ENCODE assay signal across 25 cellular contexts in the genomic region with DNA sequence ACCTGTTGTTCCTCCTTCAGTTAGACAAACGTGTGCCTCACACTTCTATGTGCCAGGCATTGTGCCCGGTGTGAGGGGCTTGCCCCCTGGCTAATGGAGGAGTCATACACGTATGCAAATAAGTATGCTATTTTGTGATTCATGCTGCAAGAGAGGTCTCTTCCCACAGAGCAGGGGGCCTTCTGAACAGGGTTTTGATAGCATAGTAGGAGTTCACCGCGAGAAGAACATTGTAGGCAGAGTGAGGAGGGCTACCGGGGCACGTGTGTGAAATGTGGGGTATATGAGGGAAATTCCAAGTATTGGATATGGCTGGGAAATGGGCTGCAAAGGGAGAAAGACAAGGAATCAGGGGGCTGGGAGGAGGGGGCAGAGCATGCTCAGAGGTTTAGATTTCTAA.
DNase-seq lines count a peak whose midpoint lies in the region; ATAC-seq and TF ChIP-seq lines count a peak whose summit lies in the region.
"Had no signal": no experiment of that assay in that cellular context is flagged by ENCODE, and none has a peak within 500 bp of the region (broad histone marks: within the 10 kb centered on the region; RNA-seq: fewer than 3 reads in every experiment).

No MANE protein-coding gene starts in this region.

- H3K4me3 ChIP-seq in HEK293 (ENCODE audit: low read depth, low read length), result no peak overlapping the region
- no peak overlapping the region for H3K4me3 ChIP-seq in SJCRH30
- H3K4me3 ChIP-seq in neuronal stem cell (ENCODE audit: low read length in 2 of 2), result no peak overlapping the region
- H3K4me3 ChIP-seq: BLaER1, GM12878 had no signal

- H3K14ac ChIP-seq in neuronal stem cell (ENCODE audit: low read length), result no peak overlapping the region

- no peak overlapping the region for H3K27ac ChIP-seq in HEK293 (ENCODE audit: extremely low read depth, low read depth, low read length)
- peak overlapping the region; percentile 97 for H3K27ac ChIP-seq in SJCRH30
- no peak overlapping the region for H3K27ac ChIP-seq in neuronal stem cell (replicated peaks; ENCODE audit: low read length)
- H3K27ac ChIP-seq: BLaER1 had no signal

- no peak overlapping the region for H3K18ac ChIP-seq in neuronal stem cell (ENCODE audit: low read length)

- H3K9me3 ChIP-seq in HEK293 (ENCODE audit: control insufficient read depth, insufficient read depth, low read depth, low read length) (no peaks in the 10 kb centered on the region), SJCRH30 (replicated peaks) (no peaks in the 10 kb centered on the region), neuronal stem cell (replicated peaks in 1 of 2; ENCODE audit: control insufficient read depth in 2 of 2, insufficient read depth in 1 of 2, low read depth in 1 of 2, low read length in 2 of 2) (no peaks in the 10 kb centered on the region)
- H3K9me3 ChIP-seq: BE2C, BLaER1 had no signal

- no peak overlapping the region for H3K4ac ChIP-seq in neuronal stem cell (ENCODE audit: low read length)

- TF ChIP-seq CTCF in HEK293 (tag by site-specific recombination; IDR thresholded peaks at IDR 0.05), result no peak
- TF ChIP-seq CTCF in nephron (IDR thresholded peaks at IDR 0.05; ENCODE audit: unreplicated experiment in 3 of 3), result no peak

- CTCF ChIA-PET in HEK293 (lab: Yijun Ruan, JAX), result interaction anchor here (0.5 to 1.0 kb wide), 2 partner anchors 14 to 42 kb away, joined by 3 to 4 read pairs; no protein-coding TSS in a partner anchor

- peak overlapping the region; percentile 58 for H4K91ac ChIP-seq in neuronal stem cell (ENCODE audit: low read depth, low read length, poor library complexity)

- DNase-seq in SJCRH30, result no peak
- no peak for DNase-seq in neuronal stem cell (ENCODE audit: low spot score)
- no peak for DNase-seq in NCI-H510A (lab: John Stamatoyannopoulos, UW)
- DNase-seq: 8988T; ACHN; BE2C; C1 segment of cervical spinal cord; CD4-positive, alpha-beta memory T cell; CD4-positive, CD25-positive, alpha-beta regulatory T cell; CD8-positive, alpha-beta memory T cell; COR-L47; DMS 273 treated with DMSO at 0.1 percent for 48 hours; DMS153; DMS53; DMS79; DND-41; EL; GDM1 had no signal

- ATAC-seq in HG02610 (IDR thresholded peaks at IDR 0.05; ENCODE audit: unreplicated experiment) (no peak), HG02588 (IDR thresholded peaks at IDR 0.05; ENCODE audit: unreplicated experiment) (no peak)
- ATAC-seq: GM12878 had no signal

- no peaks in the 10 kb centered on the region for H3K4me1 ChIP-seq in HEK293 (ENCODE audit: control insufficient read depth, insufficient read depth, low read length)
- peaks cover 51% of the 10 kb centered on the region for H3K4me1 ChIP-seq in SJCRH30
- H3K4me1 ChIP-seq in neuronal stem cell (ENCODE audit: control insufficient read depth in 2 of 2, insufficient read depth in 1 of 2, low read depth in 1 of 2, low read length in 2 of 2), result peaks cover 0 to 11% of the 10 kb centered on the region in 2 donors
- H3K4me1 ChIP-seq: BLaER1 had no signal

- H3K9me3 Mint-ChIP-seq in nephron, result no peaks in the 10 kb centered on the region
- H3K9me3 Mint-ChIP-seq: CD4-positive, alpha-beta memory T cell; CD4-positive, CD25-positive, alpha-beta regulatory T cell; CD8-positive, alpha-beta memory T cell had no signal

- H3K36me3 ChIP-seq in HEK293 (ENCODE audit: control insufficient read depth in 2 of 2, insufficient read depth in 1 of 2, low read length in 2 of 2) (no peaks in the 10 kb centered on the region), SJCRH30 (no peaks in the 10 kb centered on the region), neuronal stem cell (replicated peaks in 1 of 2; ENCODE audit: control insufficient read depth in 2 of 2, insufficient read depth in 2 of 2, low read length in 2 of 2) (no peaks in the 10 kb centered on the region)
- H3K36me3 ChIP-seq: BE2C, BLaER1 had no signal

- H2BK120ac ChIP-seq in neuronal stem cell (ENCODE audit: low read depth, low read length), result no peak overlapping the region

- H3K4me3 Mint-ChIP-seq in nephron, result no peak overlapping the region
- H3K4me3 Mint-ChIP-seq: CD14-positive monocyte; CD4-positive, alpha-beta memory T cell; CD4-positive, CD25-positive, alpha-beta regulatory T cell had no signal

- no peaks in the 10 kb centered on the region for H3K36me3 Mint-ChIP-seq in nephron (ENCODE audit: low read depth)
- H3K36me3 Mint-ChIP-seq: CD14-positive monocyte; CD4-positive, alpha-beta memory T cell; CD4-positive, CD25-positive, alpha-beta regulatory T cell; CD8-positive, alpha-beta memory T cell had no signal

- H3K4me2 ChIP-seq in neuronal stem cell (ENCODE audit: insufficient read depth, low read length, poor library complexity, severe bottlenecking), result no peak overlapping the region
- H3K4me2 ChIP-seq: BLaER1 had no signal

- no peaks in the 10 kb centered on the region for H3K79me1 ChIP-seq in neuronal stem cell (ENCODE audit: low read depth, low read length)

- no peak overlapping the region for H3K23ac ChIP-seq in neuronal stem cell (ENCODE audit: low read depth, low read length, poor library complexity)

- H2BK15ac ChIP-seq in neuronal stem cell (ENCODE audit: low read length), result no peak overlapping the region

- H2BK5ac ChIP-seq in neuronal stem cell (ENCODE audit: low read length), result no peak overlapping the region

- H3K27me3 ChIP-seq in SJCRH30 (no peaks in the 10 kb centered on the region), neuronal stem cell (ENCODE audit: control insufficient read depth in 3 of 3, insufficient read depth in 3 of 3, low read depth in 1 of 3, low read length in 3 of 3) (peaks cover 0 to 41% (median 0%) of the 10 kb centered on the region in 3 experiments)
- H3K27me3 ChIP-seq: BE2C, BLaER1 had no signal

- H2AK5ac ChIP-seq in neuronal stem cell (ENCODE audit: low read depth, low read length), result peak overlapping the region; percentile 60

- POLR2A ChIA-PET in HEK293 (lab: Yijun Ruan, JAX), result no interaction called here

- H4K8ac ChIP-seq in neuronal stem cell (ENCODE audit: low read depth, low read length), result peak overlapping the region; percentile 19

- H3K27ac Mint-ChIP-seq in nephron, result peak overlapping the region in 2 of 3 experiments; percentile 11 to 27
- H3K27ac Mint-ChIP-seq: CD14-positive monocyte; CD4-positive, alpha-beta memory T cell; CD4-positive, CD25-positive, alpha-beta regulatory T cell; CD8-positive, alpha-beta memory T cell had no signal

- H3K27me3 Mint-ChIP-seq in nephron (ENCODE audit: low read depth), result peaks cover 22% of the 10 kb centered on the region

- no peak overlapping the region for H2BK12ac ChIP-seq in neuronal stem cell (ENCODE audit: low read length)

- H3K4me1 Mint-ChIP-seq in nephron, result peaks cover 31% of the 10 kb centered on the region
- H3K4me1 Mint-ChIP-seq: CD4-positive, alpha-beta memory T cell; CD4-positive, CD25-positive, alpha-beta regulatory T cell; CD8-positive, alpha-beta memory T cell had no signal

- H2AFZ ChIP-seq in neuronal stem cell (ENCODE audit: low read length), result no peak overlapping the region

- H3K9ac ChIP-seq in neuronal stem cell (ENCODE audit: low read depth, low read length, poor library complexity), result peak overlapping the region; percentile 53
- H3K9ac ChIP-seq: BLaER1 had no signal

- WGBS in neuronal stem cell (ENCODE audit: extremely low coverage in 2 of 2, insufficient read length in 2 of 2, insufficient replicate concordance in 1 of 2), 2 donors, result no CpG with 5 or more reads among the region's 7 CpGs

TF ChIP-seq in HEK293, 187 proteins besides CTCF, POLR2A, EP300 and RAD21:
- TF ChIP-seq, protein P1, sequence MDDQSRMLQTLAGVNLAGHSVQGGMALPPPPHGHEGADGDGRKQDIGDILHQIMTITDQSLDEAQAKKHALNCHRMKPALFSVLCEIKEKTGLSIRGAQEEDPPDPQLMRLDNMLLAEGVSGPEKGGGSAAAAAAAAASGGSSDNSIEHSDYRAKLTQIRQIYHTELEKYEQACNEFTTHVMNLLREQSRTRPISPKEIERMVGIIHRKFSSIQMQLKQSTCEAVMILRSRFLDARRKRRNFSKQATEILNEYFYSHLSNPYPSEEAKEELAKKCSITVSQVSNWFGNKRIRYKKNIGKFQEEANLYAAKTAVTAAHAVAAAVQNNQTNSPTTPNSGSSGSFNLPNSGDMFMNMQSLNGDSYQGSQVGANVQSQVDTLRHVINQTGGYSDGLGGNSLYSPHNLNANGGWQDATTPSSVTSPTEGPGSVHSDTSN (CRISPR knock-in tag; IDR thresholded peaks at IDR 0.05), result no peak
- TF ChIP-seq ZFP3 (tag by site-specific recombination; IDR thresholded peaks at IDR 0.05; ENCODE audit: low read depth), result peak; percentile 87
- TF ChIP-seq ZBTB7A (tag by site-specific recombination; IDR thresholded peaks at IDR 0.05; ENCODE audit: low read depth), result no peak
- no peak for TF ChIP-seq GLI4 (tag by site-specific recombination; IDR thresholded peaks at IDR 0.05)
- TF ChIP-seq, protein P2, sequence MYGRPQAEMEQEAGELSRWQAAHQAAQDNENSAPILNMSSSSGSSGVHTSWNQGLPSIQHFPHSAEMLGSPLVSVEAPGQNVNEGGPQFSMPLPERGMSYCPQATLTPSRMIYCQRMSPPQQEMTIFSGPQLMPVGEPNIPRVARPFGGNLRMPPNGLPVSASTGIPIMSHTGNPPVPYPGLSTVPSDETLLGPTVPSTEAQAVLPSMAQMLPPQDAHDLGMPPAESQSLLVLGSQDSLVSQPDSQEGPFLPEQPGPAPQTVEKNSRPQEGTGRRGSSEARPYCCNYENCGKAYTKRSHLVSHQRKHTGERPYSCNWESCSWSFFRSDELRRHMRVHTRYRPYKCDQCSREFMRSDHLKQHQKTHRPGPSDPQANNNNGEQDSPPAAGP (tag by site-specific recombination; IDR thresholded peaks at IDR 0.05), result no peak
